ENCODE assay signal across 12 cellular contexts in genomic region chr10:72253002-72253401, GRCh38. TPM values are rescaled to one million over a fixed set of nuclear protein-coding genes. Genes with fewer than 3 reads are reported as not detected.
DNase-seq lines count a peak whose midpoint lies in the region; ATAC-seq and TF ChIP-seq lines count a peak whose summit lies in the region.
"Had no signal": no experiment of that assay in that cellular context is flagged by ENCODE, and none has a peak within 500 bp of the region (broad histone marks: within the 10 kb centered on the region; RNA-seq: fewer than 3 reads in every experiment).

No MANE protein-coding gene starts in this region.

- intact Hi-C loops in activated B cell treated with CpG ODN at 0.5 μM for 24 hours (cut with micrococcal nuclease) = no loop called here
- intact Hi-C loops in right cardiac atrium (cut with DNase I) = no loop called here

- ATAC-seq in activated B cell treated with CpG ODN at 0.5 μM for 24 hours (ENCODE audit: low read depth) = no peak
- no peak for ATAC-seq in right cardiac atrium
- no peak for ATAC-seq in stimulated activated effector memory CD8-positive, alpha-beta T cell treated with anti-CD3 and anti-CD28 coated beads, Interleukin-12 subunit alpha, Interleukin-12 subunit beta, amount 100 ng/mL, for 72 hours
- ATAC-seq in GM19395 (IDR thresholded peaks at IDR 0.05; ENCODE audit: unreplicated experiment) = no peak
- ATAC-seq: WTC11 had no signal

- H3K27me3 Mint-ChIP-seq in CD8-positive, alpha-beta memory T cell = no peaks in the 10 kb centered on the region
- H3K27me3 Mint-ChIP-seq in activated B cell treated with CpG ODN at 0.5 μM for 24 hours = no peaks in the 10 kb centered on the region

- 67% methylated on average over 3 of the region's 3 CpGs for WGBS in right cardiac atrium

- H3K27ac ChIP-seq in CD8-positive, alpha-beta memory T cell (ENCODE audit: low read depth, low read length) = no peak overlapping the region
- H3K27ac ChIP-seq in right cardiac atrium (ENCODE audit: low read length) = peak overlapping the region; percentile 95

- peaks cover 53 to 81% (median 71%) of the 10 kb centered on the region in 3 donors for H3K4me1 Mint-ChIP-seq in CD8-positive, alpha-beta memory T cell
- peaks cover 79% of the 10 kb centered on the region for H3K4me1 Mint-ChIP-seq in activated B cell treated with CpG ODN at 0.5 μM for 24 hours
- H3K4me1 Mint-ChIP-seq in stimulated activated effector memory CD8-positive, alpha-beta T cell treated with anti-CD3 and anti-CD28 coated beads, Interleukin-12 subunit alpha, Interleukin-12 subunit beta, amount 100 ng/mL, for 72 hours = peaks cover 74% of the 10 kb centered on the region

- CTCF ChIA-PET in CD8-positive, alpha-beta memory T cell (lab: Charles Lee) = interaction anchor here (0.7 to 4.4 kb wide), 4 partner anchors 8 to 127 kb away, joined by 3 to 28 read pairs (median 4); partner anchors contain the start of gene DDIT4
- CTCF ChIA-PET in activated B cell treated with CpG ODN at 0.5 μM for 24 hours (lab: Charles Lee) = interaction anchor here (1.0 to 1.4 kb wide), 2 partner anchors 22 to 75 kb away, joined by 3 read pairs; no protein-coding TSS in a partner anchor

- POLR2A ChIA-PET in CD8-positive, alpha-beta memory T cell (lab: Charles Lee) = no interaction called here
- POLR2A ChIA-PET in activated B cell treated with CpG ODN at 0.5 μM for 24 hours (lab: Charles Lee) = interaction anchor here (0.6 to 14.1 kb wide), 8 partner anchors 9 to 407 kb away, joined by 3 to 380 read pairs (median 9); partner anchors contain the start of gene DDIT4

- no peaks in the 10 kb centered on the region for H3K9me3 Mint-ChIP-seq in CD8-positive, alpha-beta memory T cell
- H3K9me3 Mint-ChIP-seq in activated B cell treated with CpG ODN at 0.5 μM for 24 hours = no peaks in the 10 kb centered on the region
- H3K9me3 Mint-ChIP-seq in stimulated activated effector memory CD8-positive, alpha-beta T cell treated with anti-CD3 and anti-CD28 coated beads, Interleukin-12 subunit alpha, Interleukin-12 subunit beta, amount 100 ng/mL, for 72 hours = no peaks in the 10 kb centered on the region
- H3K9me3 Mint-ChIP-seq: WTC11 had no signal

- no peaks in the 10 kb centered on the region for H3K9me3 ChIP-seq in CD8-positive, alpha-beta memory T cell (ENCODE audit: low read length)
- H3K9me3 ChIP-seq in right cardiac atrium (ENCODE audit: control insufficient read depth, low read length) = no peaks in the 10 kb centered on the region
- H3K9me3 ChIP-seq: HAP-1 had no signal

- TF ChIP-seq CTCF in activated B cell treated with CpG ODN at 0.5 μM for 24 hours (IDR thresholded peaks at IDR 0.05) = no peak

- no peaks in the 10 kb centered on the region for H3K36me3 Mint-ChIP-seq in CD8-positive, alpha-beta memory T cell
- H3K36me3 Mint-ChIP-seq in activated B cell treated with CpG ODN at 0.5 μM for 24 hours (ENCODE audit: low read depth) = no peaks in the 10 kb centered on the region
- H3K36me3 Mint-ChIP-seq in stimulated activated effector memory CD8-positive, alpha-beta T cell treated with anti-CD3 and anti-CD28 coated beads, Interleukin-12 subunit alpha, Interleukin-12 subunit beta, amount 100 ng/mL, for 72 hours = peaks cover 11% of the 10 kb centered on the region
- H3K36me3 Mint-ChIP-seq: WTC11 had no signal

- peaks cover 87% of the 10 kb centered on the region for H3K4me1 ChIP-seq in CD8-positive, alpha-beta memory T cell (ENCODE audit: insufficient read depth, low read length)
- H3K4me1 ChIP-seq in right cardiac atrium (ENCODE audit: control insufficient read depth, insufficient read depth, low read length) = peaks cover 30% of the 10 kb centered on the region

- no peaks in the 10 kb centered on the region for H3K36me3 ChIP-seq in CD8-positive, alpha-beta memory T cell (ENCODE audit: insufficient read depth, low read length)
- H3K36me3 ChIP-seq: HAP-1 had no signal

- no peak for DNase-seq in CD8-positive, alpha-beta memory T cell
- DNase-seq in activated B cell treated with CpG ODN at 0.5 μM for 24 hours = no peak
- DNase-seq in right cardiac atrium = no peak
- no peak for DNase-seq in stimulated activated effector memory CD8-positive, alpha-beta T cell treated with anti-CD3 and anti-CD28 coated beads, Interleukin-12 subunit alpha, Interleukin-12 subunit beta, amount 100 ng/mL, for 72 hours (ENCODE audit: low spot score in 2 of 2)
- DNase-seq in NCI-H446 treated with DMSO at 0.1 percent for 48 hours (lab: John Stamatoyannopoulos, UW) = no peak
- no peak for DNase-seq in Ammon's horn (ENCODE audit: low spot score)
- DNase-seq in COLO668 (lab: John Stamatoyannopoulos, UW; ENCODE audit: unreplicated experiment) = no peak
- DNase-seq: aorta; stimulated activated CD4-positive, alpha-beta T cell treated with anti-CD3 and anti-CD28 coated beads, Interleukin-15, amount 100 ng/mL, for 24 hours had no signal

- peak overlapping the region; percentile 9 for H3K4me3 ChIP-seq in CD8-positive, alpha-beta memory T cell (ENCODE audit: low read length)
- H3K4me3 ChIP-seq in right cardiac atrium (ENCODE audit: low read length) = no peak overlapping the region
- H3K4me3 ChIP-seq: HAP-1 had no signal

- H3K27ac Mint-ChIP-seq in CD8-positive, alpha-beta memory T cell = peak overlapping the region in 5 of 8 donors; percentile 2 to 89 (median 52)
- H3K27ac Mint-ChIP-seq in activated B cell treated with CpG ODN at 0.5 μM for 24 hours = peak overlapping the region; percentile 68
- peak overlapping the region; percentile 77 for H3K27ac Mint-ChIP-seq in stimulated activated effector memory CD8-positive, alpha-beta T cell treated with anti-CD3 and anti-CD28 coated beads, Interleukin-12 subunit alpha, Interleukin-12 subunit beta, amount 100 ng/mL, for 72 hours
- H3K27ac Mint-ChIP-seq: WTC11 had no signal

- H3K4me3 Mint-ChIP-seq in CD8-positive, alpha-beta memory T cell = peak overlapping the region in 3 of 7 donors; percentile 12 to 50 (median 50)
- no peak overlapping the region for H3K4me3 Mint-ChIP-seq in activated B cell treated with CpG ODN at 0.5 μM for 24 hours
- H3K4me3 Mint-ChIP-seq in stimulated activated effector memory CD8-positive, alpha-beta T cell treated with anti-CD3 and anti-CD28 coated beads, Interleukin-12 subunit alpha, Interleukin-12 subunit beta, amount 100 ng/mL, for 72 hours = no peak overlapping the region
- H3K4me3 Mint-ChIP-seq: WTC11 had no signal

- no peaks in the 10 kb centered on the region for H3K27me3 ChIP-seq in CD8-positive, alpha-beta memory T cell (ENCODE audit: insufficient read depth, low read length, poor library complexity, severe bottlenecking)
- H3K27me3 ChIP-seq in right cardiac atrium (ENCODE audit: control insufficient read depth, insufficient read depth) = no peaks in the 10 kb centered on the region

RNA-seq across cellular contexts. Expression of gene DDIT4, which starts 20.7 kb away (rescaled TPM):
- total RNA-seq in CD8-positive, alpha-beta memory T cell = 100 to 1,000 TPM; 144 to 156 TPM
- 183 TPM for polyA plus RNA-seq in CD8-positive, alpha-beta memory T cell
- total RNA-seq in activated B cell treated with CpG ODN at 0.5 μM for 24 hours = 175 and 180 TPM in 2 replicates
- 100 to 1,000 TPM in 1 of 4 donors, 10 to 100 TPM in 3; 33.0 to 113 (median 76.5) TPM for total RNA-seq in right cardiac atrium
- polyA plus RNA-seq in right cardiac atrium = 53.6 TPM

RNA-seq across cellular contexts. Expression of gene ASCC1, which starts 36.9 kb away (rescaled TPM):
- 10 to 100 TPM; 36.3 to 43.2 TPM for total RNA-seq in CD8-positive, alpha-beta memory T cell
- polyA plus RNA-seq in CD8-positive, alpha-beta memory T cell = 19.1 TPM
- 42.6 and 42.9 TPM in 2 replicates for total RNA-seq in activated B cell treated with CpG ODN at 0.5 μM for 24 hours
- 10 to 100 TPM; 27.6 to 37.9 (median 32.8) TPM for total RNA-seq in right cardiac atrium
- polyA plus RNA-seq in right cardiac atrium = 26.0 TPM

RNA-seq across cellular contexts. Expression of gene ANAPC16, which starts 37.2 kb away (rescaled TPM):
- 10 to 100 TPM; 68.1 to 78.3 TPM for total RNA-seq in CD8-positive, alpha-beta memory T cell
- 329 TPM for polyA plus RNA-seq in CD8-positive, alpha-beta memory T cell
- 128 and 137 TPM in 2 replicates for total RNA-seq in activated B cell treated with CpG ODN at 0.5 μM for 24 hours
- total RNA-seq in right cardiac atrium = 100 to 1,000 TPM; 190 to 236 (median 223) TPM
- 287 TPM for polyA plus RNA-seq in right cardiac atrium
